In the genomic region with DNA sequence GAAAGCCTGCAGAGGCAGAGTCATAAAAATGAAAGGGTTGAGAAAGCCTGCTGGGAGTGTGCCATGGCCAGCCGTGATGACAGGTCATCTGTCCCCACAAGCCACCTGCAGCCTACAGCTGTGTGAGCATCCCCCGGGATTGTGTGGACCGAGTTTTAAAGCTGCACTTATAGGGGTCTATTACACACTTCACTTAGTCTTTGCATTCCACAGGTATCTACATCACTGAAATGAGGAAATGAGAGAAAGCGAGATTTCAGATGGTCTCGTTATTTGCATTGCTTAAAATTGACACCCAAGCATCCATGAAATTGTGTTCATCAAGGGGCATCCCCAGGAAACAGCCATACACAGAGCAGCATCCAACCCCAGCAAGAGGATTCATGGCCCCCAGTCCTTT, we compare ENCODE assay signal across 15 cellular contexts.
DNase-seq lines count a peak whose midpoint lies in the region; ATAC-seq, FAIRE-seq and TF ChIP-seq lines count a peak whose summit lies in the region.
"Had no signal": no experiment of that assay in that cellular context is flagged by ENCODE, and none has a peak within 500 bp of the region (broad histone marks: within the 10 kb centered on the region; RNA-seq: fewer than 3 reads in every experiment).

No MANE protein-coding gene starts in this region.

- no peak overlapping the region for H3K4me2 ChIP-seq in mesenchymal stem cell (ENCODE audit: low read length, poor library complexity, severe bottlenecking)

- H2BK120ac ChIP-seq in mesenchymal stem cell (ENCODE audit: low read depth, low read length) = no peak overlapping the region

- no peak for TF ChIP-seq CTCF in lower lobe of right lung (IDR thresholded peaks at IDR 0.05)

- no peak overlapping the region for H2AK5ac ChIP-seq in mesenchymal stem cell (ENCODE audit: low read length, severe bottlenecking)

- intact Hi-C loops in lower lobe of right lung (cut with DNase I) = no loop called here

- H3K9ac ChIP-seq in mesenchymal stem cell (ENCODE audit: low read length) = no peak overlapping the region

- H4K8ac ChIP-seq in mesenchymal stem cell (ENCODE audit: low read length) = no peak overlapping the region

- H3K27me3 ChIP-seq in mesenchymal stem cell (ENCODE audit: control insufficient read depth in 1 of 2, insufficient read depth in 1 of 2, low read length in 2 of 2) (no peaks in the 10 kb centered on the region), lower lobe of right lung (ENCODE audit: low read depth) (no peaks in the 10 kb centered on the region)

- H3K36me3 ChIP-seq in mesenchymal stem cell (ENCODE audit: control insufficient read depth in 1 of 2, insufficient read depth in 2 of 2, low read depth in 1 of 2, low read length in 2 of 2) = no peaks in the 10 kb centered on the region
- no peaks in the 10 kb centered on the region for H3K36me3 ChIP-seq in lower lobe of right lung

- no peak for TF ChIP-seq POLR2A in GM12891 (IDR thresholded peaks at IDR 0.05; ENCODE audit: low read depth, low read length)

- H3K14ac ChIP-seq in mesenchymal stem cell (ENCODE audit: low read length in 2 of 2) = no peak overlapping the region

- no peak for FAIRE-seq in GM12891 (lab: Jason Lieb, UNC)
- FAIRE-seq: frontal cortex had no signal

- no peak overlapping the region for H2BK5ac ChIP-seq in mesenchymal stem cell (ENCODE audit: low read depth, low read length, poor library complexity, severe bottlenecking)

- H3K4me1 ChIP-seq in mesenchymal stem cell (ENCODE audit: control insufficient read depth, insufficient read depth, low read depth, low read length) (peaks cover 2% of the 10 kb centered on the region), lower lobe of right lung (no peaks in the 10 kb centered on the region)
- H3K4me1 ChIP-seq: psoas muscle had no signal

- no peaks in the 10 kb centered on the region for H3K79me1 ChIP-seq in mesenchymal stem cell (replicated peaks; ENCODE audit: low read length, poor library complexity, severe bottlenecking)

- H2BK12ac ChIP-seq in mesenchymal stem cell (ENCODE audit: low read length in 2 of 2) = no peak overlapping the region

- no peak overlapping the region for H3K4ac ChIP-seq in mesenchymal stem cell (ENCODE audit: low read depth in 1 of 2, low read length in 2 of 2)

- H4K91ac ChIP-seq in mesenchymal stem cell (ENCODE audit: low read length) = no peak overlapping the region

- peaks cover 3% of the 10 kb centered on the region for H3K9me3 ChIP-seq in mesenchymal stem cell (ENCODE audit: control insufficient read depth, low read length)
- no peaks in the 10 kb centered on the region for H3K9me3 ChIP-seq in lower lobe of right lung
- H3K9me3 ChIP-seq: psoas muscle had no signal

- H3K4me3 ChIP-seq in mesenchymal stem cell (ENCODE audit: insufficient read depth in 1 of 2, low read depth in 1 of 2, low read length in 2 of 2) (no peak overlapping the region), lower lobe of right lung (no peak overlapping the region)
- H3K4me3 ChIP-seq: psoas muscle had no signal

- H3K23ac ChIP-seq in mesenchymal stem cell (ENCODE audit: low read length in 2 of 2) = no peak overlapping the region

- no peak overlapping the region for H3K27ac ChIP-seq in mesenchymal stem cell (ENCODE audit: low read length, poor library complexity, severe bottlenecking)
- H3K27ac ChIP-seq in lower lobe of right lung = no peak overlapping the region
- H3K27ac ChIP-seq: psoas muscle had no signal

- no peak for DNase-seq in GM12891 (ENCODE audit: insufficient read length, low spot score)
- no peak for DNase-seq in stimulated activated CD4-positive, alpha-beta T cell treated with anti-CD3 and anti-CD28 coated beads, Interleukin-1b, Interleukin-23, amount 100 ng/mL, for 48 hours
- DNase-seq in mesenchymal stem cell = no peak
- no peak for DNase-seq in lower lobe of right lung
- DNase-seq in NCI-H510A treated with DMSO at 0.1 percent for 48 hours (lab: John Stamatoyannopoulos, UW) = no peak
- DNase-seq: activated CD4-positive, alpha-beta T cell treated with anti-CD3 and anti-CD28 coated beads for 4 hours; GF-D8; NCI-H2171 treated with DMSO at 0.1 percent for 48 hours; PC-3; T-helper 1 cell had no signal

- H2AFZ ChIP-seq in mesenchymal stem cell (ENCODE audit: low read depth, low read length) = no peak overlapping the region

- 81% methylated on average over 3 of the region's 5 CpGs for WGBS in mesenchymal stem cell

- H3K18ac ChIP-seq in mesenchymal stem cell (ENCODE audit: low read depth in 1 of 2, low read length in 2 of 2) = no peak overlapping the region

- ATAC-seq in GM19351 (IDR thresholded peaks at IDR 0.05; ENCODE audit: unreplicated experiment) (peak; percentile 85), HG02642 (IDR thresholded peaks at IDR 0.05; ENCODE audit: poor library complexity, unreplicated experiment) (peak; percentile 65), HG03432 (IDR thresholded peaks at IDR 0.05; ENCODE audit: unreplicated experiment) (peak; percentile 77), lower lobe of right lung (no peak)
- ATAC-seq: PC-3 had no signal

- no peak overlapping the region for H2BK15ac ChIP-seq in mesenchymal stem cell (ENCODE audit: low read depth, poor library complexity, severe bottlenecking)

TF ChIP-seq in GM12891, 5 proteins besides CTCF, POLR2A, EP300 and RAD21:
- TF ChIP-seq TAF1 (IDR thresholded peaks at IDR 0.05; ENCODE audit: low read depth, low read length) = no peak
- peak; percentile 84 for TF ChIP-seq SPI1 (IDR thresholded peaks at IDR 0.05; ENCODE audit: low read depth, low read length)
TF ChIP-seq in GM12891: peak in this region for 1.

Comparison
In these comparisons a context has a peak if more than half of its experiments do, and no peak if none do; other contexts are left out.
1. ATAC-seq: peak in GM19351 (single experiment), HG02642 (single experiment) and HG03432 (single experiment); none in lower lobe of right lung (0 of 2).